Comparison of ENCODE assay signal across 1 cellular context in the genomic region with DNA sequence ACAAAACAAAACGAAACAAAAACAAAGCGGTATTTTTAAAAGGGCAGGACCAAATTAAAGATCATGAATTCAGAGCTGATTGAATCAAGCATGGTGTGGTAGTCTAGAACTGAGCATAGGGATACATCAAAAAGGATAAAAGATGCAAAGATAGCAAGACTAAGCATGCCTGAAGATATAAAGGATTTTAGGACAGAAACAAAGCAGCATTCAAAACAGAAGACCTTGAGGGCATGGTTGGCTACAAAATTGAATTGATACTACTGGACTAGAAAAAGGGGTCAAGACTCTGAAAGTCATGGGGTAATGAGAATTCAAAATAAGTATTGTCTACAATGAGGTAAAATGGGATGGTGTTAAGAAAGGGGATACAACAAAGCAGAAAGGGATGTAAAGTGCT.
TF ChIP-seq lines count a peak whose summit lies in the region.

No MANE protein-coding gene starts in this region.

TF ChIP-seq in GM23338, 12 proteins besides CTCF, POLR2A, EP300 and RAD21:
- no peak for TF ChIP-seq ZNF331 (CRISPR knock-in tag; IDR thresholded peaks at IDR 0.05; ENCODE audit: low read depth)
- TF ChIP-seq NANOG (IDR thresholded peaks at IDR 0.05; ENCODE audit: borderline replicate concordance): no peak
- TF ChIP-seq EZH2phosphoT487 (IDR thresholded peaks at IDR 0.05; ENCODE audit: unreplicated experiment): no peak
- no peak for TF ChIP-seq EZH2 (IDR thresholded peaks at IDR 0.05; ENCODE audit: low read depth, unreplicated experiment)
- TF ChIP-seq ZNF114 (CRISPR knock-in tag; IDR thresholded peaks at IDR 0.05): no peak
- no peak for TF ChIP-seq JUNB (IDR thresholded peaks at IDR 0.05; ENCODE audit: unreplicated experiment)
- TF ChIP-seq, protein P1, sequence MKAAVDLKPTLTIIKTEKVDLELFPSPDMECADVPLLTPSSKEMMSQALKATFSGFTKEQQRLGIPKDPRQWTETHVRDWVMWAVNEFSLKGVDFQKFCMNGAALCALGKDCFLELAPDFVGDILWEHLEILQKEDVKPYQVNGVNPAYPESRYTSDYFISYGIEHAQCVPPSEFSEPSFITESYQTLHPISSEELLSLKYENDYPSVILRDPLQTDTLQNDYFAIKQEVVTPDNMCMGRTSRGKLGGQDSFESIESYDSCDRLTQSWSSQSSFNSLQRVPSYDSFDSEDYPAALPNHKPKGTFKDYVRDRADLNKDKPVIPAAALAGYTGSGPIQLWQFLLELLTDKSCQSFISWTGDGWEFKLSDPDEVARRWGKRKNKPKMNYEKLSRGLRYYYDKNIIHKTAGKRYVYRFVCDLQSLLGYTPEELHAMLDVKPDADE (IDR thresholded peaks at IDR 0.05): no peak
- TF ChIP-seq, protein P2, sequence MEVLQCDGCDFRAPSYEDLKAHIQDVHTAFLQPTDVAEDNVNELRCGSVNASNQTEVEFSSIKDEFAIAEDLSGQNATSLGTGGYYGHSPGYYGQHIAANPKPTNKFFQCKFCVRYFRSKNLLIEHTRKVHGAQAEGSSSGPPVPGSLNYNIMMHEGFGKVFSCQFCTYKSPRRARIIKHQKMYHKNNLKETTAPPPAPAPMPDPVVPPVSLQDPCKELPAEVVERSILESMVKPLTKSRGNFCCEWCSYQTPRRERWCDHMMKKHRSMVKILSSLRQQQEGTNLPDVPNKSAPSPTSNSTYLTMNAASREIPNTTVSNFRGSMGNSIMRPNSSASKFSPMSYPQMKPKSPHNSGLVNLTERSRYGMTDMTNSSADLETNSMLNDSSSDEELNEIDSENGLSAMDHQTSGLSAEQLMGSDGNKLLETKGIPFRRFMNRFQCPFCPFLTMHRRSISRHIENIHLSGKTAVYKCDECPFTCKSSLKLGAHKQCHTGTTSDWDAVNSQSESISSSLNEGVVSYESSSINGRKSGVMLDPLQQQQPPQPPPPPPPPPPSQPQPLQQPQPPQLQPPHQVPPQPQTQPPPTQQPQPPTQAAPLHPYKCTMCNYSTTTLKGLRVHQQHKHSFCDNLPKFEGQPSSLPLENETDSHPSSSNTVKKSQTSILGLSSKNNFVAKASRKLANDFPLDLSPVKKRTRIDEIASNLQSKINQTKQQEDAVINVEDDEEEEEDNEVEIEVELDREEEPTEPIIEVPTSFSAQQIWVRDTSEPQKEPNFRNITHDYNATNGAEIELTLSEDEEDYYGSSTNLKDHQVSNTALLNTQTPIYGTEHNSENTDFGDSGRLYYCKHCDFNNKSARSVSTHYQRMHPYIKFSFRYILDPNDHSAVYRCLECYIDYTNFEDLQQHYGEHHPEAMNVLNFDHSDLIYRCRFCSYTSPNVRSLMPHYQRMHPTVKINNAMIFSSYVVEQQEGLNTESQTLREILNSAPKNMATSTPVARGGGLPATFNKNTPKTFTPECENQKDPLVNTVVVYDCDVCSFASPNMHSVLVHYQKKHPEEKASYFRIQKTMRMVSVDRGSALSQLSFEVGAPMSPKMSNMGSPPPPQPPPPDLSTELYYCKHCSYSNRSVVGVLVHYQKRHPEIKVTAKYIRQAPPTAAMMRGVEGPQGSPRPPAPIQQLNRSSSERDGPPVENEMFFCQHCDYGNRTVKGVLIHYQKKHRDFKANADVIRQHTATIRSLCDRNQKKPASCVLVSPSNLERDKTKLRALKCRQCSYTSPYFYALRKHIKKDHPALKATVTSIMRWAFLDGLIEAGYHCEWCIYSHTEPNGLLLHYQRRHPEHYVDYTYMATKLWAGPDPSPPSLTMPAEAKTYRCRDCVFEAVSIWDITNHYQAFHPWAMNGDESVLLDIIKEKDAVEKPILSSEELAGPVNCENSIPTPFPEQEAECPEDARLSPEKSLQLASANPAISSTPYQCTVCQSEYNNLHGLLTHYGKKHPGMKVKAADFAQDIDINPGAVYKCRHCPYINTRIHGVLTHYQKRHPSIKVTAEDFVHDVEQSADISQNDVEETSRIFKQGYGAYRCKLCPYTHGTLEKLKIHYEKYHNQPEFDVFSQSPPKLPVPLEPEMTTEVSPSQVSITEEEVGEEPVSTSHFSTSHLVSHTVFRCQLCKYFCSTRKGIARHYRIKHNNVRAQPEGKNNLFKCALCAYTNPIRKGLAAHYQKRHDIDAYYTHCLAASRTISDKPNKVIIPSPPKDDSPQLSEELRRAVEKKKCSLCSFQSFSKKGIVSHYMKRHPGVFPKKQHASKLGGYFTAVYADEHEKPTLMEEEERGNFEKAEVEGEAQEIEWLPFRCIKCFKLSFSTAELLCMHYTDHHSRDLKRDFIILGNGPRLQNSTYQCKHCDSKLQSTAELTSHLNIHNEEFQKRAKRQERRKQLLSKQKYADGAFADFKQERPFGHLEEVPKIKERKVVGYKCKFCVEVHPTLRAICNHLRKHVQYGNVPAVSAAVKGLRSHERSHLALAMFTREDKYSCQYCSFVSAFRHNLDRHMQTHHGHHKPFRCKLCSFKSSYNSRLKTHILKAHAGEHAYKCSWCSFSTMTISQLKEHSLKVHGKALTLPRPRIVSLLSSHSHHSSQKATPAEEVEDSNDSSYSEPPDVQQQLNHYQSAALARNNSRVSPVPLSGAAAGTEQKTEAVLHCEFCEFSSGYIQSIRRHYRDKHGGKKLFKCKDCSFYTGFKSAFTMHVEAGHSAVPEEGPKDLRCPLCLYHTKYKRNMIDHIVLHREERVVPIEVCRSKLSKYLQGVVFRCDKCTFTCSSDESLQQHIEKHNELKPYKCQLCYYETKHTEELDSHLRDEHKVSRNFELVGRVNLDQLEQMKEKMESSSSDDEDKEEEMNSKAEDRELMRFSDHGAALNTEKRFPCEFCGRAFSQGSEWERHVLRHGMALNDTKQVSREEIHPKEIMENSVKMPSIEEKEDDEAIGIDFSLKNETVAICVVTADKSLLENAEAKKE (CRISPR knock-in tag; IDR thresholded peaks at IDR 0.05): no peak
- TF ChIP-seq STAT1 (IDR thresholded peaks at IDR 0.05; ENCODE audit: unreplicated experiment): no peak
- TF ChIP-seq POLR2AphosphoS5 (IDR thresholded peaks at IDR 0.05; ENCODE audit: low read depth): no peak
- TF ChIP-seq CREB1 (CRISPR knock-in tag; IDR thresholded peaks at IDR 0.05; ENCODE audit: low read depth): no peak
- TF ChIP-seq, protein P3, sequence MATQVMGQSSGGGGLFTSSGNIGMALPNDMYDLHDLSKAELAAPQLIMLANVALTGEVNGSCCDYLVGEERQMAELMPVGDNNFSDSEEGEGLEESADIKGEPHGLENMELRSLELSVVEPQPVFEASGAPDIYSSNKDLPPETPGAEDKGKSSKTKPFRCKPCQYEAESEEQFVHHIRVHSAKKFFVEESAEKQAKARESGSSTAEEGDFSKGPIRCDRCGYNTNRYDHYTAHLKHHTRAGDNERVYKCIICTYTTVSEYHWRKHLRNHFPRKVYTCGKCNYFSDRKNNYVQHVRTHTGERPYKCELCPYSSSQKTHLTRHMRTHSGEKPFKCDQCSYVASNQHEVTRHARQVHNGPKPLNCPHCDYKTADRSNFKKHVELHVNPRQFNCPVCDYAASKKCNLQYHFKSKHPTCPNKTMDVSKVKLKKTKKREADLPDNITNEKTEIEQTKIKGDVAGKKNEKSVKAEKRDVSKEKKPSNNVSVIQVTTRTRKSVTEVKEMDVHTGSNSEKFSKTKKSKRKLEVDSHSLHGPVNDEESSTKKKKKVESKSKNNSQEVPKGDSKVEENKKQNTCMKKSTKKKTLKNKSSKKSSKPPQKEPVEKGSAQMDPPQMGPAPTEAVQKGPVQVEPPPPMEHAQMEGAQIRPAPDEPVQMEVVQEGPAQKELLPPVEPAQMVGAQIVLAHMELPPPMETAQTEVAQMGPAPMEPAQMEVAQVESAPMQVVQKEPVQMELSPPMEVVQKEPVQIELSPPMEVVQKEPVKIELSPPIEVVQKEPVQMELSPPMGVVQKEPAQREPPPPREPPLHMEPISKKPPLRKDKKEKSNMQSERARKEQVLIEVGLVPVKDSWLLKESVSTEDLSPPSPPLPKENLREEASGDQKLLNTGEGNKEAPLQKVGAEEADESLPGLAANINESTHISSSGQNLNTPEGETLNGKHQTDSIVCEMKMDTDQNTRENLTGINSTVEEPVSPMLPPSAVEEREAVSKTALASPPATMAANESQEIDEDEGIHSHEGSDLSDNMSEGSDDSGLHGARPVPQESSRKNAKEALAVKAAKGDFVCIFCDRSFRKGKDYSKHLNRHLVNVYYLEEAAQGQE (IDR thresholded peaks at IDR 0.05; ENCODE audit: unreplicated experiment): no peak
